Comparison of ENCODE assay signal across 28 cellular contexts in the genomic region with DNA sequence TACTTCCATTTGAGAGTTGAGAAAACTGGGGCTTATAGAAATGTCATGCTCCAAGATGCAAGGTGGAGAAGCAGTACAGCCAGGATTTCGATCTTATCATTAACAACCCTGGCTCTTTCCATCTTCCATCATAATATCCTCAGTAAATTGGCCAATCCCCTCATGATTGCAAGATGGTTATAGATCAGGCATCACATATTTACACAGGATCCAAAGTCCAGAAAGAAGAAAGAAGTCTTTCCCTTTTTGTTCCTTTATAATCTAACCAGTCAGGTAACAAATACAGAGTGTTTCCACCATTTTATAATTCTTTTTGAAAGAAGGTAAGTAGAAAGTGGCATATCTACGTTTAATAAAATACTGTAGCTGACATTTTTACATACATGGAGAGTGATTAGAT. TPM values are rescaled to one million over a fixed set of nuclear protein-coding genes. Genes with fewer than 3 reads are reported as not detected.
"Had no signal": no experiment of that assay in that cellular context is flagged by ENCODE, and none has a peak within 500 bp of the region (broad histone marks: within the 10 kb centered on the region; RNA-seq: fewer than 3 reads in every experiment).

No MANE protein-coding gene starts in this region.

- H3K27me3 Mint-ChIP-seq: stimulated activated memory B cell treated with anti-CD40 and anti-IgM and Interleukin-4, amounts not matched to agents 10 μg/mL and 1 μg/mL and 100 μg/mL, for 72 hours; stimulated activated naive B cell treated with anti-CD40 and anti-IgM and Interleukin-4, amounts not matched to agents 10 μg/mL and 1 μg/mL and 100 μg/mL, for 72 hours; stimulated activated naive CD8-positive, alpha-beta T cell treated with anti-CD3 and anti-CD28 coated beads, Interleukin-15, amount 100 ng/mL, for 72 hours; stimulated activated naive CD8-positive, alpha-beta T cell treated with anti-CD3 and anti-CD28 coated beads, Interleukin-15, Interleukin-2, amounts not matched to agents 100 ng/mL and 50 ng/mL, for 24 hours; type B pancreatic cell had no signal

- H3K27ac Mint-ChIP-seq: stimulated activated effector memory CD8-positive, alpha-beta T cell treated with anti-CD3 and anti-CD28 coated beads, Interleukin-12 subunit alpha, Interleukin-12 subunit beta, amount 100 ng/mL, for 72 hours; stimulated activated memory B cell treated with anti-CD40 and anti-IgM and Interleukin-4, amounts not matched to agents 10 μg/mL and 1 μg/mL and 100 μg/mL, for 72 hours; stimulated activated naive B cell treated with anti-CD40 and anti-IgM and Interleukin-4, amounts not matched to agents 10 μg/mL and 1 μg/mL and 100 μg/mL, for 72 hours; stimulated activated naive CD8-positive, alpha-beta T cell treated with anti-CD3 and anti-CD28 coated beads, Interleukin-15, amount 100 ng/mL, for 72 hours; stimulated activated naive CD8-positive, alpha-beta T cell treated with anti-CD3 and anti-CD28 coated beads, Interleukin-15, Interleukin-2, amounts not matched to agents 100 ng/mL and 50 ng/mL, for 24 hours; type B pancreatic cell had no signal

- H3K36me3 Mint-ChIP-seq: stimulated activated effector memory CD8-positive, alpha-beta T cell treated with anti-CD3 and anti-CD28 coated beads, Interleukin-12 subunit alpha, Interleukin-12 subunit beta, amount 100 ng/mL, for 72 hours; stimulated activated memory B cell treated with anti-CD40 and anti-IgM and Interleukin-4, amounts not matched to agents 10 μg/mL and 1 μg/mL and 100 μg/mL, for 72 hours; stimulated activated naive B cell treated with anti-CD40 and anti-IgM and Interleukin-4, amounts not matched to agents 10 μg/mL and 1 μg/mL and 100 μg/mL, for 72 hours; type B pancreatic cell had no signal

- H3K4me3 ChIP-seq: stomach, suprapubic skin, testis, thoracic aorta, thyroid gland, tibial artery, tibial nerve, transverse colon, upper lobe of left lung, upper lobe of right lung, uterus, vagina had no signal

- H3K27ac ChIP-seq: stomach, suprapubic skin, testis, thoracic aorta, thyroid gland, tibial artery, tibial nerve, transverse colon, upper lobe of left lung, upper lobe of right lung, uterus, vagina had no signal

- H3K4me1 ChIP-seq: stomach, suprapubic skin, testis, thyroid gland, tibial artery, tibial nerve, upper lobe of left lung, upper lobe of right lung, uterus, vagina had no signal

- DNase-seq: stimulated activated CD4-positive, alpha-beta T cell treated with anti-CD3 and anti-CD28 coated beads, Interleukin-2, amount 100 ng/mL, for 48 hours; stimulated activated CD4-positive, alpha-beta T cell treated with anti-CD3 and anti-CD28 coated beads, Interleukin-4, amount 100 ng/mL, for 1 hour; stimulated activated CD4-positive, alpha-beta T cell treated with anti-CD3 and anti-CD28 coated beads, Interleukin-4, amount 100 ng/mL, for 24 hours; stimulated activated CD4-positive, alpha-beta T cell treated with anti-CD3 and anti-CD28 coated beads, Interleukin-4, amount 100 ng/mL, for 4 hours; stimulated activated CD8-positive, alpha-beta memory T cell treated with anti-CD3 and anti-CD28 coated beads, Interleukin-4, amount 100 ng/mL, for 48 hours; stimulated activated naive B cell treated with anti-CD40 and anti-IgM and Interleukin-4, amounts not matched to agents 10 μg/mL and 1 μg/mL and 100 μg/mL, for 72 hours; stimulated activated naive CD4-positive, alpha-beta T cell; stimulated activated naive CD4-positive, alpha-beta T cell treated with Interleukin-2 at 50 U/mL for 16 hours; stimulated activated naive CD8-positive, alpha-beta T cell treated with anti-CD3 and anti-CD28 coated beads, Interleukin-15, amount 100 ng/mL, for 72 hours; stimulated activated naive CD8-positive, alpha-beta T cell treated with anti-CD3 and anti-CD28 coated beads, Interleukin-15, Interleukin-2, amounts not matched to agents 100 U/mL and 50 U/mL, for 24 hours; stomach; substantia nigra; testis; thyroid gland; tibial artery; transverse colon; trophoblast cell; upper lobe of left lung; upper lobe of right lung; uterus had no signal

- ATAC-seq: stimulated activated effector memory CD8-positive, alpha-beta T cell treated with anti-CD3 and anti-CD28 coated beads, Interleukin-12 subunit alpha, Interleukin-12 subunit beta, amount 100 ng/mL, for 72 hours; stimulated activated memory B cell treated with anti-CD40 and anti-IgM and Interleukin-4, amounts not matched to agents 10 μg/mL and 1 μg/mL and 100 μg/mL, for 72 hours; stimulated activated naive B cell treated with anti-CD40 and anti-IgM and Interleukin-4, amounts not matched to agents 10 μg/mL and 1 μg/mL and 100 μg/mL, for 72 hours; stimulated activated naive CD8-positive, alpha-beta T cell treated with anti-CD3 and anti-CD28 coated beads, Interleukin-15, amount 100 ng/mL, for 72 hours; stimulated activated naive CD8-positive, alpha-beta T cell treated with anti-CD3 and anti-CD28 coated beads, Interleukin-15, Interleukin-2, amounts not matched to agents 100 U/mL and 50 U/mL, for 24 hours; upper lobe of right lung had no signal

- H3K9me3 Mint-ChIP-seq: type B pancreatic cell had no signal

- H3K36me3 ChIP-seq: stomach, suprapubic skin, thoracic aorta, thyroid gland, tibial artery, tibial nerve, transverse colon, upper lobe of left lung, upper lobe of right lung, uterus, vagina had no signal

- H3K4me3 Mint-ChIP-seq: stimulated activated effector memory CD8-positive, alpha-beta T cell treated with anti-CD3 and anti-CD28 coated beads, Interleukin-12 subunit alpha, Interleukin-12 subunit beta, amount 100 ng/mL, for 72 hours; stimulated activated memory B cell treated with anti-CD40 and anti-IgM and Interleukin-4, amounts not matched to agents 10 μg/mL and 1 μg/mL and 100 μg/mL, for 72 hours; stimulated activated naive B cell treated with anti-CD40 and anti-IgM and Interleukin-4, amounts not matched to agents 10 μg/mL and 1 μg/mL and 100 μg/mL, for 72 hours; stimulated activated naive CD8-positive, alpha-beta T cell treated with anti-CD3 and anti-CD28 coated beads, Interleukin-15, amount 100 ng/mL, for 72 hours; stimulated activated naive CD8-positive, alpha-beta T cell treated with anti-CD3 and anti-CD28 coated beads, Interleukin-15, Interleukin-2, amounts not matched to agents 100 ng/mL and 50 ng/mL, for 24 hours; type B pancreatic cell had no signal

- H3K27me3 ChIP-seq: stomach, suprapubic skin, testis, thyroid gland, tibial artery, tibial nerve, transverse colon, upper lobe of left lung, upper lobe of right lung, uterus, vagina had no signal

- H3K4me1 Mint-ChIP-seq: stimulated activated effector memory CD8-positive, alpha-beta T cell treated with anti-CD3 and anti-CD28 coated beads, Interleukin-12 subunit alpha, Interleukin-12 subunit beta, amount 100 ng/mL, for 72 hours; stimulated activated memory B cell treated with anti-CD40 and anti-IgM and Interleukin-4, amounts not matched to agents 10 μg/mL and 1 μg/mL and 100 μg/mL, for 72 hours; stimulated activated naive B cell treated with anti-CD40 and anti-IgM and Interleukin-4, amounts not matched to agents 10 μg/mL and 1 μg/mL and 100 μg/mL, for 72 hours; stimulated activated naive CD8-positive, alpha-beta T cell treated with anti-CD3 and anti-CD28 coated beads, Interleukin-15, amount 100 ng/mL, for 72 hours had no signal

RNA-seq across cellular contexts. Expression of a gene that starts 29.7 kb away (rescaled TPM):
- total RNA-seq: vagina had no signal
